ENCODE assay signal across 8 cellular contexts in genomic region chr14:59463773-59464650, GRCh38. TPM values are rescaled to one million over a fixed set of nuclear protein-coding genes. Genes with fewer than 3 reads are reported as not detected.
A peak's percentile ranks its signal among the peaks of the same experiment; 100 is the strongest.
DNase-seq lines count a peak whose midpoint lies in the region; ATAC-seq, FAIRE-seq and TF ChIP-seq lines count a peak whose summit lies in the region.

No MANE protein-coding gene starts in this region.

- H3K4me3 Mint-ChIP-seq in T-helper 2 cell treated with Interferon-gamma antibody and Interleukin-4, amounts not matched to agents 5 μg/mL and 100 μg/mL, for 36 hours, result peak overlapping the region; percentile 85

- H3K4me3 ChIP-seq in effector memory CD4-positive, alpha-beta T cell (ENCODE audit: insufficient read depth, low read depth, low read length, poor library complexity, severe bottlenecking), result peak overlapping the region; percentile 67
- H3K4me3 ChIP-seq in suprapubic skin, result peak overlapping the region; percentile 78

- no peak for TF ChIP-seq POLR2A in suprapubic skin (IDR thresholded peaks at IDR 0.05)

- no peaks in the 10 kb centered on the region for H3K36me3 ChIP-seq in effector memory CD4-positive, alpha-beta T cell (ENCODE audit: control insufficient read depth, insufficient read depth, low read length)
- H3K36me3 ChIP-seq in suprapubic skin, result no peaks in the 10 kb centered on the region

- no peaks in the 10 kb centered on the region for H3K27me3 ChIP-seq in effector memory CD4-positive, alpha-beta T cell (replicated peaks; ENCODE audit: control insufficient read depth, insufficient read depth, low read length, poor library complexity, severe bottlenecking)
- no peaks in the 10 kb centered on the region for H3K27me3 ChIP-seq in suprapubic skin

- peaks cover 2% of the 10 kb centered on the region for H3K36me3 Mint-ChIP-seq in T-helper 2 cell treated with Interferon-gamma antibody and Interleukin-4, amounts not matched to agents 5 μg/mL and 100 μg/mL, for 36 hours (ENCODE audit: low read depth)

- ATAC-seq in GM18498 (IDR thresholded peaks at IDR 0.05; ENCODE audit: unreplicated experiment), result peak; percentile 46
- peak; percentile 37 for ATAC-seq in HG02798 (IDR thresholded peaks at IDR 0.05; ENCODE audit: poor library complexity, unreplicated experiment)
- no peak for ATAC-seq in GM21390 (IDR thresholded peaks at IDR 0.05; ENCODE audit: unreplicated experiment)

- peak; percentile 26 for DNase-seq in T-helper 2 cell treated with Interferon-gamma antibody and Interleukin-4, amounts not matched to agents 5 μg/mL and 100 μg/mL, for 36 hours (ENCODE audit: low spot score)
- no peak for DNase-seq in effector memory CD4-positive, alpha-beta T cell
- peak; percentile 49 for DNase-seq in midbrain (lab: John Stamatoyannopoulos, UW)
- DNase-seq in suprapubic skin (ENCODE audit: low spot score in 2 of 2), result no peak
- no peak for DNase-seq in RCC 7860 (ENCODE audit: low spot score)

- no peak overlapping the region for H3K27ac ChIP-seq in effector memory CD4-positive, alpha-beta T cell (ENCODE audit: insufficient read depth, low read length, poor library complexity, severe bottlenecking)
- peak overlapping the region; percentile 48 for H3K27ac ChIP-seq in suprapubic skin

- H3K9me3 Mint-ChIP-seq in T-helper 2 cell treated with Interferon-gamma antibody and Interleukin-4, amounts not matched to agents 5 μg/mL and 100 μg/mL, for 36 hours, result no peaks in the 10 kb centered on the region

- FAIRE-seq in RCC 7860 (lab: Jason Lieb, UNC), result no peak

- peaks cover 6% of the 10 kb centered on the region for H3K4me1 Mint-ChIP-seq in T-helper 2 cell treated with Interferon-gamma antibody and Interleukin-4, amounts not matched to agents 5 μg/mL and 100 μg/mL, for 36 hours (ENCODE audit: low read depth)

- H3K27ac Mint-ChIP-seq in T-helper 2 cell treated with Interferon-gamma antibody and Interleukin-4, amounts not matched to agents 5 μg/mL and 100 μg/mL, for 36 hours, result peak overlapping the region; percentile 60

- TF ChIP-seq EP300 in suprapubic skin (IDR thresholded peaks at IDR 0.05), result no peak

- TF ChIP-seq CTCF in suprapubic skin (IDR thresholded peaks at IDR 0.05), result no peak

- 12% methylated on average over 21 of the region's 83 CpGs for WGBS in suprapubic skin

- peaks cover 10% of the 10 kb centered on the region for H3K27me3 Mint-ChIP-seq in T-helper 2 cell treated with Interferon-gamma antibody and Interleukin-4, amounts not matched to agents 5 μg/mL and 100 μg/mL, for 36 hours (ENCODE audit: low read depth)

- no peaks in the 10 kb centered on the region for H3K9me3 ChIP-seq in effector memory CD4-positive, alpha-beta T cell (ENCODE audit: control insufficient read depth, low read length)
- H3K9me3 ChIP-seq in suprapubic skin, result no peaks in the 10 kb centered on the region

- peaks cover 5% of the 10 kb centered on the region for H3K4me1 ChIP-seq in effector memory CD4-positive, alpha-beta T cell (ENCODE audit: control insufficient read depth, insufficient read depth, low read length, poor library complexity, severe bottlenecking)
- H3K4me1 ChIP-seq in suprapubic skin, result peaks cover 17% of the 10 kb centered on the region

RNA-seq across cellular contexts. Expression of gene GPR135, which starts 1.2 kb away (rescaled TPM):
- total RNA-seq in suprapubic skin, result 1 to 10 TPM; 1.3 to 5.9 (median 2.4) TPM

RNA-seq across cellular contexts. Expression of gene L3HYPDH, which starts 20.2 kb away (rescaled TPM):
- total RNA-seq in suprapubic skin, result 10 to 100 TPM; 15.3 to 59.1 (median 23.3) TPM

RNA-seq across cellular contexts. Expression of gene JKAMP, which starts 20.3 kb away (rescaled TPM):
- total RNA-seq in suprapubic skin, result 10 to 100 TPM; 49.8 to 56.7 (median 53.5) TPM

Comparison
In these comparisons a context has a peak if more than half of its experiments do, and no peak if none do; other contexts are left out.
1. DNase-seq: peak in T-helper 2 cell treated with Interferon-gamma antibody and Interleukin-4, amounts not matched to agents 5 μg/mL and 100 μg/mL, for 36 hours (single experiment) and midbrain (single experiment); none in effector memory CD4-positive, alpha-beta T cell (0 of 3), suprapubic skin (0 of 2) and RCC 7860 (single experiment).